8 cellular contexts compared by ENCODE assay signal in the genomic region with DNA sequence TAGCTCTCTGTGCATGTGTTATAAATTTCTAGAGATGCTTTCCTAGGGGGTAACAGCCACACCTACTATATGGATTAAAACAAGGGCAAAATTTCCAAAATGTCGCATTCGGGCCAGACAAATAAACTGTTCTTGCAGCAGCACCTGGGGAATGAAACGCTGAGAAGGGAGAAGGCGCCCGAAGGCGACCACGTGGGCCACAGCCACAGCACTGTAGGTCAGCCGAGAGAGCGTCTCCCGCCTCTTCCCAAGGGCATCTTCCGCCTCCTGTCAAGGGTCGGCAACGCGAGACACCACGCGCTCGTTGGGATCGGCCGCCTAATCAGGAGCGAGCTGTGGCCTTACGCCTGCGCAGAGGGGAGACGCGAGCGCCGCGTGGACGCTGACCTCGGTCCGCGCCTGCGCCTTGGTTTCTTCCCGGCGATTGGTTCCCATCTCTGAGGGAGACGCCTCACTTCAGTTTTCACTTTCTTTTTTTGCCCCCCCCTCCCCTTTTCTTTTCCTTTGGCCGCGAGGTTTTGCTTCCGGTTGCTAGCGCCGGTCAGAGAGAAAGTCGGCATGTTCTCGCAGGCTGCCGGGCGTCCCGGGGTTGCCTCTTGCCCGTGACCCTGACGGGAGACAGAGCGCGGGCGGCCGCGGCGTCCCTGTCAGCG. TPM values are rescaled to one million over a fixed set of nuclear protein-coding genes. Genes with fewer than 3 reads are reported as not detected.
DNase-seq lines count a peak whose midpoint lies in the region; ATAC-seq, FAIRE-seq and TF ChIP-seq lines count a peak whose summit lies in the region.

A gene with protein sequence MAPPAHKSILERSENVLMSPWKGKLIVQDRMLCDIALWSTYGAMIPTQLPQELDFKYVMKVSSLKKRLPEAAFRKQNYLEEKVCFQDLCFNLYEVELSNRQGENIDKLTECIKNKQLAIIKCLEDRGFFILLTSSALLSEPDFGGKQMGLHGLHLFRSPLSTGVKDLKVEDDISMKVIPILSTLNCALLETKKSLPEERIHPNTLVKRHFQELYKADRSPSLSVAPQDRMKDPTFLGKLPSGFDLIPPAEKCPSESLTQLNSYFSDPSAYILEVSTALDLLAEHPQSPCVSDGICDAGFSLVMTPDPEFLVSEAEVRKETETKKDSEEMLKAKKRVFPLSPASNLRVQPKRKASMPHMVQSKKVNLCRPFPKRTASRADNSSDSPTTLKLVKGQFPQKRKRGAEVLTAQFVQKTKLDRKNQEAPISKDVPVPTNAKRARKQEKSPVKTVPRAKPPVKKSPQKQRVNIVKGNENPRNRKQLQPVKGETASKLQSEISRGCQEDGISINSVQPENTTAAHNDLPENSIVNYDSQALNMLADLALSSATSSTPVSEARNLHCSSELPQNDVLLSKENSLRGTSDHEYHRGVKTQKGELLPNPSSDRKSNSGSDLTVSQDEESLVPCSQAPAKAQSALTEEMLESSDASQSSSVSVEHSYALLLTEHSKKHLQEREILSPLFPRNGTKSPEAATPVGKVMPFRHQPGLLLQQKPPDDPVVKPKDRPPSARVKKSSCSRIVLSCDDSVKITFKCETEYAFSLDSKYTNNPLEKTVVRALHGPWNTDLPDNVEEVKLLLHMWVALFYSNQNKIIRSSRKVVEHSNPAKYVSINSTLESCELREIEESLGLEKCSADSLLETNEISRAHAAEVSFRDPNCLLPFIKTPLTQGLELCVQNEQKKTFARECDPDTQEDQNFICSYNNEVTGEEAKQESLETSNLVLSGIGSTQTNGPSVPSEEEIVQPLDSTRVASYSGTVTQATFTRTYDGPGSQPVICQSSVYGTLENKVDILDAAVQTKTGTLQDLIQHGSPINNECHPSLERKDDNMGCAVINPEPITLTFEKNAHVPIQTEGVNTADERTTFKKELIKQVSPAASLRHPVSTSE (N-terminal part only) (plus strand): TSS at position 521 of the 653 bp plus-strand sequence. CDS start 35,805 bp downstream, outside the sequence.

- H3K4me1 ChIP-seq in iPS-20b (ENCODE audit: insufficient read depth, low read length): peaks cover 6% of the 10 kb centered on the region; the same call in 1 of the 2 replicates

- H3K36me3 ChIP-seq in bronchial epithelial cell (ENCODE audit: control insufficient read depth, insufficient read depth, low read length) (no peaks in the 10 kb centered on the region), iPS-20b (ENCODE audit: insufficient read depth, low read depth, low read length) (no peaks in the 10 kb centered on the region)

- DNase-seq in ACHN (peak; percentile 96), NCI-H2227 treated with DMSO at 0.1 percent for 48 hours (lab: John Stamatoyannopoulos, UW) (peak; percentile 95), bronchial epithelial cell (ENCODE audit: low read depth) (peak; percentile 93)

- H3K27ac ChIP-seq in iPS-20b (ENCODE audit: low read length): no peak within 1 kb of the TSS
- peak within 1 kb of the TSS; percentile 71 to 98 (median 93) for H3K27ac ChIP-seq in skin epidermis

- H3K4me3 ChIP-seq in WI38 (ENCODE audit: low read depth, low read length) (peak within 1 kb of the TSS; percentile 81), bronchial epithelial cell (ENCODE audit: low read depth, low read length) (peak within 1 kb of the TSS; percentile 92), iPS-20b (ENCODE audit: low read length) (peak within 1 kb of the TSS; percentile 87), skin epidermis (peak within 1 kb of the TSS; percentile 81 to 98 (median 89))

- in situ Hi-C loops in ACHN (cut with HindIII; ENCODE audit: low pct_ligation_motif_present, low pct_unique_long_range_greater_than_20kb, low sequenced_read_pairs): no loop called here

- ATAC-seq in GM18873 (IDR thresholded peaks at IDR 0.05; ENCODE audit: low FRiP score, unreplicated experiment): peak; percentile 73
- peak; percentile 62 for ATAC-seq in HG03139 (IDR thresholded peaks at IDR 0.05; ENCODE audit: unreplicated experiment)

- no peaks in the 10 kb centered on the region for H3K9me3 ChIP-seq in iPS-20b (ENCODE audit: insufficient read depth, low read depth, low read length)

- TF ChIP-seq CTCF in WI38 (IDR thresholded peaks at IDR 0.05; ENCODE audit: low read depth, low read length) (no peak), bronchial epithelial cell (IDR thresholded peaks at IDR 0.05; ENCODE audit: insufficient read depth, low read length, severe bottlenecking) (no peak)

- no peak for FAIRE-seq in bronchial epithelial cell (lab: Jason Lieb, UNC)

- peak within 1 kb of the TSS; percentile 78; the same call in 1 of the 2 replicates for H3K9ac ChIP-seq in iPS-20b (ENCODE audit: low read depth, low read length)

- H3K27me3 ChIP-seq in bronchial epithelial cell (ENCODE audit: control insufficient read depth, insufficient read depth, low read length) (no peaks in the 10 kb centered on the region), iPS-20b (ENCODE audit: insufficient read depth, low read length) (peaks cover 41% of the 10 kb centered on the region)

RNA-seq across cellular contexts. Expression of the gene that starts here (rescaled TPM):
- 52.1 and 54.8 TPM in 2 replicates for total RNA-seq in bronchial epithelial cell
